Comparison of ENCODE assay signal across 1 cellular context in the genomic region with DNA sequence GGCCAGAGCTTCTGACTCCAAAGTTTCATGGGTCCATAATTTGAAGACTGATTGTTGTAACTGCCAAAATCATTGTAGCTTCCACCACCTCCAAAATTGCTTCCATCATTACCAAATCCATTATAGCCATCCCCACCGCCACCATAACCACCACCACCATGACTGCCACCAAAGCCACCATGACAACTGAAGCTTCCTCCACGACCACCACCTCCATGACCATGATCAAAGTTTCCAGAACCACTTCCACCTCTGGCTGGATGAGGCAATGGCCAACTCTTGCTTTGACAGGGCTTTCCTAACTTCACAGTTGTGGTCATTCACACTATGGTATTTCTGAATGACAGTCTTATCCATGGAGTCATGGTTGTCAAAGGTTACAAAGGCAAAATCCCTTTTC. TPM values are rescaled to one million over a fixed set of nuclear protein-coding genes. Genes with fewer than 3 reads are reported as not detected.
"Had no signal": no experiment of that assay in that cellular context is flagged by ENCODE, and none has a peak within 500 bp of the region (broad histone marks: within the 10 kb centered on the region; RNA-seq: fewer than 3 reads in every experiment).

No MANE protein-coding gene starts in this region.

RNA-seq across cellular contexts. Expression of a gene that starts 51.8 kb away (rescaled TPM):
- total RNA-seq: activated B cell treated with CpG ODN at 0.5 μM for 24 hours had no signal
